23 cellular contexts compared by ENCODE assay signal in the genomic region with DNA sequence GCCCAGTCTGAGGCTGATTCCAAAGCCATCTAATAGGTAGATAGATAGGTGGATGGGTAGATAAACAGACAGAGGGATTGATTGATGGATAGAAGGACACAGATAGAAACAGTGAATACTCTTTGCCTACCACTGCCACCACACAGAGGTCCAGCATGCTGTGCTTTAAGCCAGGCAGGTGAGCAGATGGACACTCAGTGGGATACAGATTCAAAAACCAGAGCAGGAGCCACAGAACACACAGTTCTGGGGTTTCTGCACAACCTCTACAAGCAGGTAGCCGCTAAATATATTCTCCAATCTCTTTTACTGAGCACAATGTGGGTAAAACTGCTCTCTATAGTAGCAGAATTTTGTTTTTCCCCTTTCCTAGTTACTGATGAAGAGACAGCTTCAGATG. TPM values are rescaled to one million over a fixed set of nuclear protein-coding genes. Genes with fewer than 3 reads are reported as not detected.
DNase-seq lines count a peak whose midpoint lies in the region; ATAC-seq and TF ChIP-seq lines count a peak whose summit lies in the region.
"Had no signal": no experiment of that assay in that cellular context is flagged by ENCODE, and none has a peak within 500 bp of the region (broad histone marks: within the 10 kb centered on the region; RNA-seq: fewer than 3 reads in every experiment).

No MANE protein-coding gene starts in this region.

- H3K4me2 ChIP-seq in PC-3 (ENCODE audit: low read length) (peak overlapping the region; percentile 48), trophoblast cell (ENCODE audit: low read length) (no peak overlapping the region)

- H3K9me3 ChIP-seq in PC-3 (ENCODE audit: low read length), result no peaks in the 10 kb centered on the region
- H3K9me3 ChIP-seq in trophoblast cell (ENCODE audit: insufficient read depth, low read depth, low read length), result no peaks in the 10 kb centered on the region
- H3K9me3 ChIP-seq: Caco-2, MG63, SJCRH30 had no signal

- no TSS peak for BruUV-seq in PC-3 (replicated peaks; lab: Mats Ljungman, UMichigan)

- no peak overlapping the region for H3K23ac ChIP-seq in trophoblast cell (ENCODE audit: low read length)

- H3K9ac ChIP-seq in PC-3 (ENCODE audit: low read length) (peak overlapping the region; percentile 10; the same call in 1 of the 2 replicates), trophoblast cell (ENCODE audit: low read length) (peak overlapping the region; percentile 40)
- H3K9ac ChIP-seq: GM23248 had no signal

- in situ Hi-C loops in G401 (cut with HindIII; ENCODE audit: low sequenced_read_pairs), result no loop called here

- no peak; the same call in 1 of the 2 replicates for ATAC-seq in PC-3
- no peak for ATAC-seq in GM19023 (IDR thresholded peaks at IDR 0.05; ENCODE audit: unreplicated experiment)
- ATAC-seq: Right ventricle myocardium inferior, SK-N-SH treated with all-trans-retinoic acid at 6 μM for 48 hours had no signal

- no CpG with 5 or more reads among the region's 1 CpG for WGBS in trophoblast cell (ENCODE audit: extremely low coverage, insufficient coverage, insufficient read length)

- H3K14ac ChIP-seq in trophoblast cell (ENCODE audit: low read length), result no peak overlapping the region

- no peaks in the 10 kb centered on the region for H3K9me2 ChIP-seq in PC-3 (replicated peaks; ENCODE audit: low read length)

- H3K27ac ChIP-seq in PC-3 (ENCODE audit: low read length), result peak overlapping the region; percentile 69
- no peak overlapping the region for H3K27ac ChIP-seq in trophoblast cell (ENCODE audit: low read depth, low read length)
- H3K27ac ChIP-seq: GM23248, SJCRH30 had no signal

- H2BK120ac ChIP-seq in trophoblast cell (ENCODE audit: insufficient read depth, low read length, poor library complexity), result no peak overlapping the region

- no peaks in the 10 kb centered on the region for H3K27me3 ChIP-seq in PC-3 (ENCODE audit: low read length)
- no peaks in the 10 kb centered on the region for H3K27me3 ChIP-seq in trophoblast cell (ENCODE audit: insufficient read depth, low read length)

- no peaks in the 10 kb centered on the region for H3F3A ChIP-seq in PC-3 (ENCODE audit: low read length, unreplicated experiment)

- peak overlapping the region; percentile 40 for H2BK12ac ChIP-seq in trophoblast cell (ENCODE audit: low read length)

- no peak overlapping the region for H2AFZ ChIP-seq in PC-3 (ENCODE audit: low read length)
- no peak overlapping the region for H2AFZ ChIP-seq in trophoblast cell (ENCODE audit: insufficient read depth, low read length, poor library complexity)
- H2AFZ ChIP-seq: GM23248 had no signal

- CTCF ChIA-PET in PC-3 (lab: Charles Lee), result interaction anchor here (0.9 kb wide), 1 partner anchor 161 kb away, joined by 3 read pairs; no protein-coding TSS in a partner anchor

- POLR2A ChIA-PET in PC-3 (lab: Charles Lee; ENCODE audit: unreplicated experiment), result interaction anchor here (0.5 to 0.6 kb wide), 2 partner anchors 26 to 705 kb away, joined by 4 to 13 read pairs; no protein-coding TSS in a partner anchor

- H4K91ac ChIP-seq in trophoblast cell (ENCODE audit: low read depth, low read length), result no peak overlapping the region

- H3K79me2 ChIP-seq in PC-3 (ENCODE audit: low read length) (no peaks in the 10 kb centered on the region), trophoblast cell (ENCODE audit: control insufficient read depth, insufficient read depth, low read length, poor library complexity) (no peaks in the 10 kb centered on the region)

- H3K4me3 ChIP-seq in PC-3 (ENCODE audit: low read length) (no peak overlapping the region), trophoblast cell (ENCODE audit: low read depth, low read length) (no peak overlapping the region)
- H3K4me3 ChIP-seq: GM23248, MG63, SJCRH30 had no signal

- H4K12ac ChIP-seq in trophoblast cell (ENCODE audit: low read depth, low read length), result no peak overlapping the region

- H4K8ac ChIP-seq in trophoblast cell (ENCODE audit: low read depth, low read length), result no peak overlapping the region

- no peak overlapping the region for H2BK5ac ChIP-seq in trophoblast cell (ENCODE audit: low read depth, low read length, poor library complexity)

- H3K36me3 ChIP-seq in PC-3 (ENCODE audit: low read depth, low read length) (no peaks in the 10 kb centered on the region), trophoblast cell (ENCODE audit: control insufficient read depth in 1 of 2, insufficient read depth in 2 of 2, low read length in 2 of 2) (no peaks in the 10 kb centered on the region)
- H3K36me3 ChIP-seq: MG63, SJCRH30 had no signal

- no peak overlapping the region for H3K18ac ChIP-seq in trophoblast cell (ENCODE audit: low read length)

- H3K79me1 ChIP-seq in trophoblast cell (ENCODE audit: low read length), result no peaks in the 10 kb centered on the region

- peak; percentile 99 for DNase-seq in G401 (ENCODE audit: low spot score)
- no peak for DNase-seq in PC-3
- DNase-seq in cerebellar nuclear complex (lab: John Stamatoyannopoulos, UW), result peak; percentile 92 to 97
- DNase-seq in trophoblast cell, result no peak
- no peak for DNase-seq in NOMO-1 treated with dmso at 0.1 percent for 144 hours (lab: John Stamatoyannopoulos, UW; ENCODE audit: unreplicated experiment)
- DNase-seq in NCI-H1105 treated with DMSO at 0.1 percent for 48 hours (lab: John Stamatoyannopoulos, UW), result no peak
- DNase-seq: Caco-2; CD4-positive, alpha-beta memory T cell; DND-41; GM23248; H9; IMR-90; KG1; MG63; NCI-H2029; NCI-H446 treated with DMSO at 0.1 percent for 48 hours; NCI-H526; OCI-M1; SJCRH30 had no signal

- H3K4ac ChIP-seq in trophoblast cell (ENCODE audit: low read depth, low read length), result no peak overlapping the region

- H4K20me1 ChIP-seq in PC-3 (ENCODE audit: low read length), result no peaks in the 10 kb centered on the region

- H2AK5ac ChIP-seq in trophoblast cell (ENCODE audit: low read length), result no peak overlapping the region

- intact Hi-C loops in PC-3 (cut with micrococcal nuclease), result loop anchor here (2.0 to 10.0 kb wide), 2 partner anchors 21 to 193 kb away; partner anchors contain the start of gene JHY

- no peak for TF ChIP-seq CTCF in PC-3 (conservative IDR thresholded peaks at IDR 0.05; ENCODE audit: low read depth, low read length)

- H3K4me1 ChIP-seq in PC-3 (ENCODE audit: insufficient read depth, low read length) (peaks cover 37% of the 10 kb centered on the region), trophoblast cell (ENCODE audit: control insufficient read depth in 1 of 2, insufficient read depth in 2 of 2, low read length in 2 of 2) (peaks cover 0 to 3% of the 10 kb centered on the region in 2 experiments)
- H3K4me1 ChIP-seq: SJCRH30 had no signal

RNA-seq across cellular contexts. Expression of gene JHY, which starts 20.5 kb away (rescaled TPM):
- 0.81 TPM in 1 of 2 replicates, not detected in the other for total RNA-seq in G401 (2014; rRNA removed; shearing (Covaris generic))
- total RNA-seq in PC-3 (2014; rRNA removed), result 3.6 and 4.9 TPM in 2 replicates
- polyA plus RNA-seq in trophoblast cell (2013), result 3.2 and 3.3 TPM in 2 replicates
- total RNA-seq: SJCRH30 had no signal

RNA-seq across cellular contexts. Expression of gene CRTAM, which starts 23.8 kb away (rescaled TPM):
- not detected in 2 replicates for total RNA-seq in G401 (2014; rRNA removed; shearing (Covaris generic))
- not detected in 2 replicates for total RNA-seq in PC-3 (2014; rRNA removed)
- polyA plus RNA-seq in trophoblast cell (2013), result 0.03 and 0.04 TPM in 2 replicates
- total RNA-seq: A673, Caco-2, GM23248, H9, IMR-90, SJCRH30 had no signal
- polyA plus RNA-seq: GM23248, IMR-90 had no signal

Comparison
In these comparisons a context has a peak if more than half of its experiments do, and no peak if none do; other contexts are left out.
1. DNase-seq: peak in G401 (single experiment) and cerebellar nuclear complex (2 of 2); none in PC-3 (single experiment), trophoblast cell (0 of 2), NOMO-1 treated with dmso at 0.1 percent for 144 hours (single experiment) and NCI-H1105 treated with DMSO at 0.1 percent for 48 hours (single experiment).